ENCODE assay signal across 8 cellular contexts in the genomic region with DNA sequence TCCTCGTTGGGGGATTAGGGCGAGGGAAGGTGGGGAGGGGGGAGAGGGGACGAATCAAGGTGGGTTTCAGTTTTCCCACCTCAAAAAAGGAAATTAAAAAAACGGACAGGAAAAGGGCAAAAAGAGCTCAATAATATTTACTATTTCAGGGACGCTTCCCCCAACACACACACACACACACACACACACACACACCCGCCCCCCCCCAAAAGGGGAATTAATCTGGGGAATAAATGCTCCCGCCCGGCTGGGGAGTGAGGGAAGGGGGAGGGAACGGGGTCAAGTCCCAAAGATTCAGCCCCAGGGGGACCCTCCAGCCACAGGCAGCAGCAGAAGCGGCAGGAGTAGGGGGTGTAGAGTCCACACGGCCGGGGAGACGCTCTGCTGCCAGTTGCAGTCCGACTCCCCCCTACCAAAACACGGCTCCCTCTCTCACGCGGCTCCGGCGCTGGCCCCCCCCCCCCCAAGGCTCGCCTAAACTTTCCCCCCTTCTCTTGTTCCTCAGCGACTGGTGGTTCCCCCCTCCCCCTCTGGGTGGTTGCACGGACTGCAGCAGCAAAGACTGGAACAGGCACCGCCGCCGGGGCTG. TPM values are rescaled to one million over a fixed set of nuclear protein-coding genes. Genes with fewer than 3 reads are reported as not detected.
DNase-seq lines count a peak whose midpoint lies in the region; ATAC-seq and TF ChIP-seq lines count a peak whose summit lies in the region.

No MANE protein-coding gene starts in this region.

- H3K36me3 ChIP-seq in ES-I3 (ENCODE audit: insufficient read depth, low read length) (no peaks in the 10 kb centered on the region), OCI-LY1 (ENCODE audit: insufficient read depth, low read length) (peaks cover 28% of the 10 kb centered on the region), osteoblast (ENCODE audit: insufficient read depth, low read length) (no peaks in the 10 kb centered on the region)

- peak overlapping the region; percentile 96 for H3K27ac Mint-ChIP-seq in endothelial cell (ENCODE audit: unreplicated experiment)

- ATAC-seq in HG03457 (IDR thresholded peaks at IDR 0.05; ENCODE audit: unreplicated experiment) = no peak
- ATAC-seq in activated CD4-positive, CD25-positive, alpha-beta regulatory T cell treated with anti-CD3 and anti-CD28 coated beads, Interleukin-2, amount 50 U/mL, for 24 hours = no peak

- peak overlapping the region; percentile 96 for H3K4me3 Mint-ChIP-seq in endothelial cell (ENCODE audit: unreplicated experiment)

- peak overlapping the region; percentile 80; the same call in 1 of the 2 replicates for H3K4me2 ChIP-seq in OCI-LY1 (ENCODE audit: low read length)
- peak overlapping the region; percentile 98 for H3K4me2 ChIP-seq in osteoblast (ENCODE audit: insufficient read depth, low read length)

- H3F3A ChIP-seq in OCI-LY1 (ENCODE audit: insufficient read depth, low read length) = no peaks in the 10 kb centered on the region

- no peaks in the 10 kb centered on the region for H3K4me1 ChIP-seq in ES-I3 (ENCODE audit: insufficient read depth, low read length)
- H3K4me1 ChIP-seq in OCI-LY1 (ENCODE audit: insufficient read depth, low read length, severe bottlenecking) = peaks cover 41% of the 10 kb centered on the region
- peaks cover 20% of the 10 kb centered on the region for H3K4me1 ChIP-seq in osteoblast (ENCODE audit: insufficient read depth, low read length)

- H2AFZ ChIP-seq in OCI-LY1 (ENCODE audit: low read length) = no peak overlapping the region
- H2AFZ ChIP-seq in osteoblast (ENCODE audit: low read length) = peak overlapping the region; percentile 83

- H3K27ac ChIP-seq in OCI-LY1 (ENCODE audit: low read depth, low read length, poor library complexity, severe bottlenecking) (peak overlapping the region; percentile 93), osteoblast (ENCODE audit: low read depth, low read length) (peak overlapping the region; percentile 97)

- H4K20me1 ChIP-seq in OCI-LY1 (ENCODE audit: insufficient read depth, low read length) (peaks cover 5% of the 10 kb centered on the region; the same call in 1 of the 2 replicates), osteoblast (ENCODE audit: insufficient read depth, low read length) (peaks cover 38% of the 10 kb centered on the region)

- H3K79me2 ChIP-seq in OCI-LY1 (ENCODE audit: insufficient read depth, low read length) = peaks cover 49% of the 10 kb centered on the region
- peaks cover 53% of the 10 kb centered on the region for H3K79me2 ChIP-seq in osteoblast (ENCODE audit: insufficient read depth, low read length)

- DNase-seq in endothelial cell (ENCODE audit: low spot score) (no peak), osteoblast (ENCODE audit: insufficient read length, low spot score, missing footprints) (no peak), amniotic stem cell (lab: John Stamatoyannopoulos, UW) (no peak)
- DNase-seq in stimulated activated CD4-positive, alpha-beta T cell treated with anti-CD3 and anti-CD28 coated beads, Interleukin-4, amount 100 ng/mL, for 1 hour = no peak

- H3K36me3 Mint-ChIP-seq in endothelial cell (ENCODE audit: low read depth, unreplicated experiment) = peaks cover 9% of the 10 kb centered on the region

- TF ChIP-seq CTCF in OCI-LY1 (IDR thresholded peaks at IDR 0.05; ENCODE audit: low read length) (no peak), endothelial cell (IDR thresholded peaks at IDR 0.05; ENCODE audit: unreplicated experiment) (no peak), osteoblast (IDR thresholded peaks at IDR 0.05; ENCODE audit: extremely low read depth, low read depth, low read length) (no peak)

- H3K9me2 ChIP-seq in OCI-LY1 (ENCODE audit: low read depth, low read length) = no peaks in the 10 kb centered on the region

- H3K27me3 ChIP-seq in OCI-LY1 (ENCODE audit: insufficient read depth, low read length) (no peaks in the 10 kb centered on the region), osteoblast (ENCODE audit: insufficient read depth, low read length) (no peaks in the 10 kb centered on the region)

- H3K4me1 Mint-ChIP-seq in endothelial cell (ENCODE audit: unreplicated experiment) = peaks cover 24% of the 10 kb centered on the region

- H3K9me3 ChIP-seq in ES-I3 (ENCODE audit: control insufficient read depth, insufficient read depth, low read length) (no peaks in the 10 kb centered on the region), OCI-LY1 (ENCODE audit: low read length) (no peaks in the 10 kb centered on the region), osteoblast (ENCODE audit: low read depth, low read length) (no peaks in the 10 kb centered on the region)

- H3K27me3 Mint-ChIP-seq in endothelial cell (ENCODE audit: unreplicated experiment) = peaks cover 24% of the 10 kb centered on the region

- H3K4me3 ChIP-seq in OCI-LY1 (ENCODE audit: low read depth, low read length, poor library complexity, severe bottlenecking) = peak overlapping the region; percentile 91
- peak overlapping the region; percentile 92 for H3K4me3 ChIP-seq in osteoblast (ENCODE audit: insufficient read depth, low read length)

- H3K9me3 Mint-ChIP-seq in endothelial cell (ENCODE audit: unreplicated experiment) = no peaks in the 10 kb centered on the region

- H3K9ac ChIP-seq in ES-I3 (ENCODE audit: low read depth, low read length) (peak overlapping the region; percentile 100), OCI-LY1 (ENCODE audit: low read length) (peak overlapping the region; percentile 90)

RNA-seq across cellular contexts. Expression of a gene that starts 0.5 kb away (rescaled TPM):
- total RNA-seq in endothelial cell (ENCODE audit: unreplicated experiment) = 138 TPM
- total RNA-seq in osteoblast = 160 and 174 TPM in 2 replicates
